23 cellular contexts compared by ENCODE assay signal in genomic region chr5:9354336-9355081, GRCh38.
"Had no signal": no experiment of that assay in that cellular context is flagged by ENCODE, and none has a peak within 500 bp of the region (broad histone marks: within the 10 kb centered on the region; RNA-seq: fewer than 3 reads in every experiment).

No MANE protein-coding gene starts in this region.

- H3K4me1 ChIP-seq: colonic mucosa, pancreas, prostate gland had no signal

- H3K9me3 ChIP-seq: colonic mucosa, pancreas, prostate gland, tibial nerve, vagina had no signal

- H3K27me3 Mint-ChIP-seq: activated naive CD8-positive, alpha-beta T cell; naive B cell; stimulated activated naive B cell treated with anti-CD40 and anti-IgM and Interleukin-4, amounts not matched to agents 10 μg/mL and 1 μg/mL and 100 μg/mL, for 72 hours had no signal

- H3K36me3 ChIP-seq: colonic mucosa, pancreas, prostate gland, tibial nerve, vagina had no signal

- H3K4me3 ChIP-seq: colonic mucosa, pancreas, prostate gland, tibial nerve, vagina had no signal

- H3K27ac ChIP-seq: colonic mucosa, prostate gland, vagina had no signal

- H3K4me3 Mint-ChIP-seq: activated CD4-positive, alpha-beta T cell treated with anti-CD3 and anti-CD28 coated beads for 36 hours; activated naive CD8-positive, alpha-beta T cell; mesothelial cell of epicardium; naive B cell; nephron progenitor cell; stimulated activated naive B cell treated with anti-CD40 and anti-IgM and Interleukin-4, amounts not matched to agents 10 μg/mL and 1 μg/mL and 100 μg/mL, for 72 hours had no signal

- ATAC-seq: activated CD4-positive, alpha-beta T cell treated with anti-CD3 and anti-CD28 coated beads for 36 hours; left ventricle myocardium superior; stimulated activated naive B cell treated with anti-CD40 and anti-IgM and Interleukin-4, amounts not matched to agents 10 μg/mL and 1 μg/mL and 100 μg/mL, for 72 hours had no signal

- H3K4me1 Mint-ChIP-seq: activated CD4-positive, alpha-beta T cell treated with anti-CD3 and anti-CD28 coated beads for 36 hours; naive B cell; stimulated activated naive B cell treated with anti-CD40 and anti-IgM and Interleukin-4, amounts not matched to agents 10 μg/mL and 1 μg/mL and 100 μg/mL, for 72 hours had no signal

- H3K27ac Mint-ChIP-seq: activated CD4-positive, alpha-beta T cell treated with anti-CD3 and anti-CD28 coated beads for 36 hours; activated naive CD8-positive, alpha-beta T cell; mesothelial cell of epicardium; naive B cell; nephron progenitor cell; stimulated activated naive B cell treated with anti-CD40 and anti-IgM and Interleukin-4, amounts not matched to agents 10 μg/mL and 1 μg/mL and 100 μg/mL, for 72 hours had no signal

- H3K36me3 Mint-ChIP-seq: activated naive CD8-positive, alpha-beta T cell; mesothelial cell of epicardium; naive B cell; stimulated activated naive B cell treated with anti-CD40 and anti-IgM and Interleukin-4, amounts not matched to agents 10 μg/mL and 1 μg/mL and 100 μg/mL, for 72 hours had no signal

- DNase-seq: activated CD4-positive, alpha-beta T cell treated with anti-CD3 and anti-CD28 coated beads for 36 hours; activated CD4-positive, CD25-positive, alpha-beta regulatory T cell; activated effector memory CD4-positive, alpha-beta T cell treated with Interleukin-2 at 50 U/mL for 16 hours; activated naive CD4-positive, alpha-beta T cell treated with Interleukin-2 at 50 U/mL for 16 hours; anterior cingulate cortex; cerebellar nuclear complex; colonic mucosa; effector CD8-positive, alpha-beta T cell; head of caudate nucleus; kidney glomerular epithelial cell; left ventricle myocardium superior; naive B cell; nephron progenitor cell; pancreas; stimulated activated CD4-positive, alpha-beta T cell treated with anti-CD3 and anti-CD28 coated beads, Interleukin-15, amount 100 ng/mL, for 24 hours; stimulated activated CD4-positive, alpha-beta T cell treated with anti-CD3 and anti-CD28 coated beads, Interleukin-2, amount 100 ng/mL, for 24 hours; stimulated activated naive B cell treated with anti-CD40 and anti-IgM and Interleukin-4, amounts not matched to agents 10 μg/mL and 1 μg/mL and 100 μg/mL, for 72 hours had no signal

- FAIRE-seq: endometrium, pancreas had no signal

- H3K27me3 ChIP-seq: colonic mucosa, pancreas, tibial nerve, vagina had no signal

- H3K9me3 Mint-ChIP-seq: mesothelial cell of epicardium, nephron progenitor cell had no signal
